In genomic region chr18:47931707-47932103, GRCh38 we compare ENCODE assay signal across 8 cellular contexts. TPM values are rescaled to one million over a fixed set of nuclear protein-coding genes. Genes with fewer than 3 reads are reported as not detected.
A peak's percentile ranks its signal among the peaks of the same experiment; 100 is the strongest.
DNase-seq lines count a peak whose midpoint lies in the region; ATAC-seq and TF ChIP-seq lines count a peak whose summit lies in the region.

No MANE protein-coding gene starts in this region.

- peak overlapping the region; percentile 84 for H3K4me3 ChIP-seq in HUES6 (ENCODE audit: low read depth, low read length)
- H3K4me3 ChIP-seq in Peyer's patch = peak overlapping the region; percentile 60 to 95 (median 92)
- peak overlapping the region; percentile 88 for H3K4me3 ChIP-seq in astrocyte of the cerebellum (ENCODE audit: low read depth, low read length)
- H3K4me3 ChIP-seq in subcutaneous abdominal adipose tissue (ENCODE audit: low read depth in 1 of 5, low read length in 5 of 5) = peak overlapping the region; percentile 57 to 88 (median 64)

- no peaks in the 10 kb centered on the region for H3K9me3 ChIP-seq in HUES6 (ENCODE audit: control insufficient read depth, insufficient read depth, low read depth, low read length)
- no peaks in the 10 kb centered on the region for H3K9me3 ChIP-seq in Peyer's patch
- no peaks in the 10 kb centered on the region for H3K9me3 ChIP-seq in subcutaneous abdominal adipose tissue (ENCODE audit: control insufficient read depth in 5 of 5, low read length in 5 of 5)

- peak; percentile 79 for DNase-seq in DMS 273 (lab: John Stamatoyannopoulos, UW; ENCODE audit: unreplicated experiment)
- peak in 2 of 3 donors; percentile 41 to 64 for DNase-seq in Peyer's patch
- DNase-seq in astrocyte of the cerebellum (ENCODE audit: low read depth) = no peak
- peak; percentile 24 for DNase-seq in kidney tubule cell (ENCODE audit: low spot score)

- ATAC-seq in GM19455 (IDR thresholded peaks at IDR 0.05; ENCODE audit: unreplicated experiment) (no peak), GM19467 (IDR thresholded peaks at IDR 0.05; ENCODE audit: unreplicated experiment) (no peak)

- peak overlapping the region; percentile 96 for H3K9ac ChIP-seq in HUES6 (ENCODE audit: low read length)
- H3K9ac ChIP-seq in subcutaneous abdominal adipose tissue (ENCODE audit: low read length in 5 of 5) = peak overlapping the region in 3 of 5 donors; percentile 60 to 81 (median 80)

- H3K36me3 ChIP-seq in HUES6 (ENCODE audit: control insufficient read depth, insufficient read depth, low read length) (no peaks in the 10 kb centered on the region), Peyer's patch (no peaks in the 10 kb centered on the region), subcutaneous abdominal adipose tissue (ENCODE audit: control insufficient read depth in 5 of 5, insufficient read depth in 5 of 5, low read length in 5 of 5) (no peaks in the 10 kb centered on the region)

- H3K27me3 ChIP-seq in HUES6 (ENCODE audit: control insufficient read depth, insufficient read depth, low read length) = no peaks in the 10 kb centered on the region
- no peaks in the 10 kb centered on the region for H3K27me3 ChIP-seq in Peyer's patch
- H3K27me3 ChIP-seq in subcutaneous abdominal adipose tissue (ENCODE audit: control insufficient read depth in 5 of 5, insufficient read depth in 4 of 5, low read length in 5 of 5) = no peaks in the 10 kb centered on the region

- TF ChIP-seq CTCF in Peyer's patch (IDR thresholded peaks at IDR 0.05) = no peak
- no peak for TF ChIP-seq CTCF in astrocyte of the cerebellum (IDR thresholded peaks at IDR 0.05; ENCODE audit: low read depth, low read length, missing control alignments)

- TF ChIP-seq POLR2A in Peyer's patch (IDR thresholded peaks at IDR 0.05) = no peak

- H3K4me1 ChIP-seq in HUES6 (ENCODE audit: control insufficient read depth, insufficient read depth, low read length) (peaks cover 29% of the 10 kb centered on the region), Peyer's patch (peaks cover 0 to 23% (median 3%) of the 10 kb centered on the region in 4 donors), subcutaneous abdominal adipose tissue (ENCODE audit: control insufficient read depth in 5 of 5, insufficient read depth in 5 of 5, low read length in 5 of 5) (peaks cover 2 to 47% (median 41%) of the 10 kb centered on the region in 5 donors)

- H3K27ac ChIP-seq in HUES6 (ENCODE audit: low read depth, low read length) (peak overlapping the region; percentile 97; the same call in 1 of the 2 replicates), Peyer's patch (peak overlapping the region; percentile 98 to 100 (median 99)), subcutaneous abdominal adipose tissue (ENCODE audit: low read depth, low read length) (peak overlapping the region; percentile 80)

- in situ Hi-C loops in astrocyte of the cerebellum (cut with HindIII; ENCODE audit: low sequenced_read_pairs) = no loop called here

RNA-seq across cellular contexts. Expression of gene SMAD2, which starts 1.2 kb away (rescaled TPM):
- 10 to 100 TPM; 26.9 to 53.6 (median 38.6) TPM for total RNA-seq in Peyer's patch
